ENCODE assay signal across 9 cellular contexts in the genomic region with DNA sequence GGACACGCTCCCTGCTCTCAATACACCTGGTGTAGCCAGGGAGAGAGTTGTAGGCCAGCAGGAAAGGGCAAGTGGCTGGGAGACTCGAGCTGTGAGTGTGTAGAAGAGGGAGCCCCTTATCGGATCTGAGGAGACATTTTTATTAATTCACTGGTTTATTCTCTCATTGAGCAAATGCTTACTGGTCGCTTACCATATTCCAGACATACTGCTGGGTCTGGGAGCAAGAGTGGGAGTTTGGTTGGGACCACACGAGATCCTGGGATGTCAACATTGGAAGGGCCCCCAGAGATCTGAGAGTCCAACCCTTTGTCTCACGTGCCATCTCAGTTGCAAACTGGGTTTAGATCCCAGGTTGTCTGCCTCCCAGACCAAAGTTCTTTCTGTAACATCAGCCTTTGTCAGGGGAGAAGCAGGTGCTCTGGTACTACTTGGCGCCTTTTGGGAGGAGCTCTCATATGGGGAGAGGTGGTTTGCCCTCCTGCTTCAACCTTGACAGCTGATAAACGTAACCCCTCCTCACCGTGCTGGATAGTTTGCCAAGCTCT. TPM values are rescaled to one million over a fixed set of nuclear protein-coding genes. Genes with fewer than 3 reads are reported as not detected.
DNase-seq lines count a peak whose midpoint lies in the region; ATAC-seq, FAIRE-seq and TF ChIP-seq lines count a peak whose summit lies in the region.
"Had no signal": no experiment of that assay in that cellular context is flagged by ENCODE, and none has a peak within 500 bp of the region (broad histone marks: within the 10 kb centered on the region; RNA-seq: fewer than 3 reads in every experiment).

No MANE protein-coding gene starts in this region.

- TF ChIP-seq CTCF in OCI-LY1 (IDR thresholded peaks at IDR 0.05; ENCODE audit: low read length) = no peak
- TF ChIP-seq CTCF in endothelial cell of umbilical vein (IDR thresholded peaks at IDR 0.05; ENCODE audit: extremely low read depth in 1 of 2, insufficient read depth in 1 of 2, low read depth in 1 of 2, low read length in 2 of 2) = no peak
- no peak for TF ChIP-seq CTCF in pancreas (IDR thresholded peaks at IDR 0.05)

- H3K9ac ChIP-seq in OCI-LY1 (ENCODE audit: low read length) (peak overlapping the region; percentile 97), endothelial cell of umbilical vein (replicated peaks; ENCODE audit: extremely low read depth, insufficient read depth, low read length) (peak overlapping the region; percentile 92)

- H3K4me2 ChIP-seq in OCI-LY1 (ENCODE audit: low read length) (peak overlapping the region; percentile 90), endothelial cell of umbilical vein (ENCODE audit: insufficient read depth, low read length) (peak overlapping the region; percentile 90)

- FAIRE-seq in endothelial cell of umbilical vein (lab: Jason Lieb, UNC) (peak; percentile 55), pancreas (lab: Jason Lieb, UNC) (no peak)

- dilution Hi-C loops in endothelial cell of umbilical vein (cut with MboI; ENCODE audit: extremely low pct_ligation_motif_present, low sequenced_read_pairs) = no loop called here

- 0 to 2% methylated on average over 9 of the region's 9 CpGs for WGBS in pancreas, 2 donors

- H3K9me1 ChIP-seq in endothelial cell of umbilical vein (replicated peaks; ENCODE audit: control insufficient read depth, extremely low read depth, insufficient read depth, low read length) = no peaks in the 10 kb centered on the region

- POLR2A ChIA-PET in endothelial cell of umbilical vein (lab: Charles Lee) = no interaction called here

- H2AFZ ChIP-seq in OCI-LY1 (ENCODE audit: low read length) (no peak overlapping the region), endothelial cell of umbilical vein (ENCODE audit: low read depth, low read length) (peak overlapping the region; percentile 57)

- H3K79me2 ChIP-seq in OCI-LY1 (ENCODE audit: insufficient read depth, low read length) (peaks cover 41% of the 10 kb centered on the region), endothelial cell of umbilical vein (ENCODE audit: control insufficient read depth, insufficient read depth, low read length) (peaks cover 51% of the 10 kb centered on the region)

- H4K20me1 ChIP-seq in OCI-LY1 (ENCODE audit: insufficient read depth, low read length) (no peaks in the 10 kb centered on the region), endothelial cell of umbilical vein (replicated peaks; ENCODE audit: control insufficient read depth, extremely low read depth, insufficient read depth, low read length) (no peaks in the 10 kb centered on the region)

- BruUV-seq in endothelial cell of umbilical vein (replicated peaks; lab: Mats Ljungman, UMichigan) = TSS peak; percentile 63

- H3K27me3 ChIP-seq in OCI-LY1 (ENCODE audit: insufficient read depth, low read length) (no peaks in the 10 kb centered on the region), endothelial cell of umbilical vein (ENCODE audit: control insufficient read depth in 2 of 2, insufficient read depth in 2 of 2, low read length in 2 of 2) (no peaks in the 10 kb centered on the region), pancreas (no peaks in the 10 kb centered on the region)

- H3K36me3 ChIP-seq in OCI-LY1 (ENCODE audit: insufficient read depth, low read length) (peaks cover 33% of the 10 kb centered on the region), endothelial cell of umbilical vein (ENCODE audit: control insufficient read depth in 2 of 2, extremely low read depth in 1 of 2, insufficient read depth in 2 of 2, low read length in 2 of 2) (peaks cover 3 to 7% of the 10 kb centered on the region in 2 experiments), pancreas (peaks cover 0 to 6% (median 0%) of the 10 kb centered on the region in 3 donors)

- no peak for ATAC-seq in pancreas

- H3K9me2 ChIP-seq in OCI-LY1 (ENCODE audit: low read depth, low read length) = no peaks in the 10 kb centered on the region

- peaks cover 21% of the 10 kb centered on the region for H3K4me1 ChIP-seq in OCI-LY1 (ENCODE audit: insufficient read depth, low read length, severe bottlenecking)
- H3K4me1 ChIP-seq in endothelial cell of umbilical vein (ENCODE audit: control insufficient read depth, extremely low read depth, insufficient read depth, low read length) = peaks cover 11% of the 10 kb centered on the region
- H3K4me1 ChIP-seq in pancreas = peaks cover 0 to 17% (median 7%) of the 10 kb centered on the region in 3 donors

- H3K4me3 ChIP-seq in GM08714 (ENCODE audit: low read length) (peak overlapping the region; percentile 89), OCI-LY1 (ENCODE audit: low read depth, low read length, poor library complexity, severe bottlenecking) (peak overlapping the region; percentile 93), endothelial cell of umbilical vein (replicated peaks in 1 of 3; ENCODE audit: insufficient read depth in 1 of 3, low read depth in 1 of 3, low read length in 3 of 3) (peak overlapping the region; percentile 47 to 82 (median 68)), pancreas (peak overlapping the region; percentile 70 to 94 (median 88))

- no peak for DNase-seq in endothelial cell of umbilical vein (ENCODE audit: low read depth, low spot score)
- DNase-seq in pancreas = no peak
- DNase-seq in NCI-H748 (lab: John Stamatoyannopoulos, UW; ENCODE audit: unreplicated experiment) = no peak
- DNase-seq in GM19240 (ENCODE audit: insufficient read length, low spot score) = no peak
- no peak for DNase-seq in CD1c-positive myeloid dendritic cell (ENCODE audit: extremely low spot score)
- DNase-seq in activated CD4-positive, alpha-beta T cell treated with anti-CD3 and anti-CD28 coated beads, Interleukin-2, amount 50 U/mL, for 1 hour = no peak

- no peak for TF ChIP-seq POLR2A in endothelial cell of umbilical vein (IDR thresholded peaks at IDR 0.05; ENCODE audit: low read depth, low read length)

- H3K27ac ChIP-seq in OCI-LY1 (ENCODE audit: low read depth, low read length, poor library complexity, severe bottlenecking) (peak overlapping the region; percentile 54), endothelial cell of umbilical vein (ENCODE audit: insufficient read depth, low read depth, low read length) (peak overlapping the region; percentile 77), pancreas (peak overlapping the region; percentile 61 to 81 (median 77))

- intact Hi-C loops in endothelial cell of umbilical vein (cut with micrococcal nuclease) (loop anchor here (1.0 to 5.0 kb wide), 6 partner anchors 10 to 277 kb away; partner anchors contain the start of genes GPR3 and WASF2), pancreas (cut with DNase I) (no loop called here)

- H3F3A ChIP-seq in OCI-LY1 (ENCODE audit: insufficient read depth, low read length) = no peaks in the 10 kb centered on the region

- H3K9me3 ChIP-seq in OCI-LY1 (ENCODE audit: low read length) (no peaks in the 10 kb centered on the region), endothelial cell of umbilical vein (replicated peaks; ENCODE audit: control insufficient read depth, insufficient read depth, low read length) (no peaks in the 10 kb centered on the region), pancreas (no peaks in the 10 kb centered on the region)

- CTCF ChIA-PET in endothelial cell of umbilical vein (lab: Charles Lee) = interaction anchor here (0.6 to 1.6 kb wide), 8 partner anchors 10 to 283 kb away, joined by 3 to 20 read pairs (median 3); partner anchors contain the start of gene MAP3K6

TF ChIP-seq in endothelial cell of umbilical vein, 7 proteins besides CTCF, POLR2A, EP300 and RAD21:
- TF ChIP-seq MYC (IDR thresholded peaks at IDR 0.05; ENCODE audit: low read depth, low read length) = no peak

RNA-seq across cellular contexts. Expression of gene TMEM222, which starts 0.7 kb away (rescaled TPM):
- total RNA-seq in endothelial cell of umbilical vein (43.1 and 45.8 TPM in 2 replicates), pancreas (10 to 100 TPM; 11.9 to 22.1 (median 14.4) TPM)
- polyA plus RNA-seq in endothelial cell of umbilical vein (76.1 and 103 TPM in 2 replicates), pancreas (10 to 100 TPM; 27.7 to 37.0 TPM)
- polyA plus RNA-seq in endothelial cell of umbilical vein (2011; cell fraction: cytosol; rRNA removed) = 61.1 and 68.5 TPM in 2 replicates
- polyA plus RNA-seq in endothelial cell of umbilical vein (2011; cell fraction: nucleus; rRNA removed) = 42.4 and 48.1 TPM in 2 replicates
- polyA plus RNA-seq in endothelial cell of umbilical vein (2012) = 30.7 and 35.6 TPM in 2 replicates
- 71.0 and 75.9 TPM in 2 replicates for polyA minus RNA-seq in endothelial cell of umbilical vein
- 23.4 TPM for polyA minus RNA-seq in endothelial cell of umbilical vein (2011; cell fraction: cytosol; rRNA and poly(A)+ RNA removed)
- polyA minus RNA-seq in endothelial cell of umbilical vein (2011; cell fraction: nucleus; rRNA and poly(A)+ RNA removed) = 16.3 and 17.6 TPM in 2 replicates

RNA-seq across cellular contexts. Expression of gene SYTL1, which starts 19.2 kb away (rescaled TPM):
- total RNA-seq in endothelial cell of umbilical vein (not detected in 2 replicates), pancreas (100 to 1,000 TPM in 4 of 6 donors, 10 to 100 TPM in 2; 45.8 to 128 (median 104) TPM)
- polyA plus RNA-seq in endothelial cell of umbilical vein (0.04 and 0.29 TPM in 2 replicates), pancreas (100 to 1,000 TPM; 207 to 254 TPM)
- 0.04 and 0.10 TPM in 2 replicates for polyA plus RNA-seq in endothelial cell of umbilical vein (2011; cell fraction: cytosol; rRNA removed)
- polyA plus RNA-seq in endothelial cell of umbilical vein (2011; cell fraction: nucleus; rRNA removed) = 0.22 and 0.48 TPM in 2 replicates
- polyA plus RNA-seq in endothelial cell of umbilical vein (2012) = 0.08 TPM in 1 of 2 replicates, not detected in the other
- polyA minus RNA-seq in endothelial cell of umbilical vein = 0.49 TPM in 1 of 2 replicates, not detected in the other
- polyA minus RNA-seq in endothelial cell of umbilical vein (2011; cell fraction: cytosol; rRNA and poly(A)+ RNA removed) = not detected
- polyA minus RNA-seq in endothelial cell of umbilical vein (2011; cell fraction: nucleus; rRNA and poly(A)+ RNA removed) = not detected in 2 replicates

RNA-seq across cellular contexts. Expression of gene MAP3K6, which starts 44.1 kb away (rescaled TPM):
- total RNA-seq in endothelial cell of umbilical vein (12.4 and 18.5 TPM in 2 replicates), pancreas (10 to 100 TPM in 3 of 6 donors, 1 to 10 TPM in 3; 4.7 to 18.7 (median 9.8) TPM)
- polyA plus RNA-seq in endothelial cell of umbilical vein (9.9 and 12.7 TPM in 2 replicates), pancreas (10 to 100 TPM; 51.2 to 65.7 TPM)
- 5.7 and 5.9 TPM in 2 replicates for polyA plus RNA-seq in endothelial cell of umbilical vein (2011; cell fraction: cytosol; rRNA removed)
- 52.7 and 54.9 TPM in 2 replicates for polyA plus RNA-seq in endothelial cell of umbilical vein (2011; cell fraction: nucleus; rRNA removed)
- polyA plus RNA-seq in endothelial cell of umbilical vein (2012) = 13.8 and 18.1 TPM in 2 replicates
- 7.0 and 9.0 TPM in 2 replicates for polyA minus RNA-seq in endothelial cell of umbilical vein
- 8.3 TPM for polyA minus RNA-seq in endothelial cell of umbilical vein (2011; cell fraction: cytosol; rRNA and poly(A)+ RNA removed)
- polyA minus RNA-seq in endothelial cell of umbilical vein (2011; cell fraction: nucleus; rRNA and poly(A)+ RNA removed) = 9.3 and 12.2 TPM in 2 replicates

RNA-seq across cellular contexts. Expression of gene FCN3, which starts 52.0 kb away (rescaled TPM):
- total RNA-seq in endothelial cell of umbilical vein (not detected in 2 replicates), pancreas (1 to 10 TPM in 5 of 6 donors, under 1 TPM in 1; 0.39 to 8.5 (median 2.2) TPM)
- polyA plus RNA-seq in endothelial cell of umbilical vein (0.15 and 0.25 TPM in 2 replicates), pancreas (10 to 100 TPM; 16.9 to 19.7 TPM)
- polyA plus RNA-seq in endothelial cell of umbilical vein (2011; cell fraction: cytosol; rRNA removed) = 0.09 and 0.13 TPM in 2 replicates
- polyA plus RNA-seq in endothelial cell of umbilical vein (2011; cell fraction: nucleus; rRNA removed) = not detected in 2 replicates
- polyA plus RNA-seq in endothelial cell of umbilical vein (2012) = not detected in 2 replicates
- polyA minus RNA-seq in endothelial cell of umbilical vein = 0.53 TPM in 1 of 2 replicates, not detected in the other
- polyA minus RNA-seq in endothelial cell of umbilical vein (2011; cell fraction: cytosol; rRNA and poly(A)+ RNA removed) = not detected
- not detected in 2 replicates for polyA minus RNA-seq in endothelial cell of umbilical vein (2011; cell fraction: nucleus; rRNA and poly(A)+ RNA removed)
- total RNA-seq: NCI-H460 had no signal

Comparison
In these comparisons a context has a peak if more than half of its experiments do, and no peak if none do; other contexts are left out.
1. RNA of gene SYTL1, which starts 19.2 kb away (total RNA-seq): 45.8 to 128 TPM in pancreas; not detected in endothelial cell of umbilical vein; every median in the first group is over 10 times any median in the second.
2. Peak in every context shown above with its lines, with median percentiles within 50 percentile points of each other: H3K4me3 ChIP-seq and H3K27ac ChIP-seq.